In the genomic region with DNA sequence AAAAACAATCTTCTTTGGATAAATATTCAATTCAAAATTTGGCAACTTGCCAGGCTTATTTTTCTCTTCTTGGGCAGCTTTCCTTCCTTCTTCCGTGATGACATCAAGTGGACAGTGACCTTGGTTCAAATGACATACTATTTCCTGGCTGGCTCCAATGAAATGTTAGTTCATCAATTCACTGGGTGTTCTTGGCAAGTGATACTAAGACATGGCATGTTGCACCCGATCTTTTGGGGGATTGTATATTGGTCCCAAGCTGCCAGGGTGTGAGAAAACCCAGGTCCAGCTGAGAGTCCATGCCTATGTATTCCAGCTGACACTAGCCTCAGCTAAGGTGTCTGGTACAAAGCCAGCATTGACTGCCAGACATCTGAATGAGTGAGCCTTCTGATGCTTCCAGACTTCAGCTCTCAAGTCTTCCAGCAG, we compare ENCODE assay signal across 25 cellular contexts.
DNase-seq lines count a peak whose midpoint lies in the region; ATAC-seq, FAIRE-seq and TF ChIP-seq lines count a peak whose summit lies in the region.
"Had no signal": no experiment of that assay in that cellular context is flagged by ENCODE, and none has a peak within 500 bp of the region (broad histone marks: within the 10 kb centered on the region; RNA-seq: fewer than 3 reads in every experiment).

No MANE protein-coding gene starts in this region.

- H3K4me3 ChIP-seq in HepG2 (replicated peaks in 1 of 3; ENCODE audit: insufficient read depth in 1 of 3, low read depth in 2 of 3, low read length in 3 of 3) (no peak overlapping the region), right lobe of liver (no peak overlapping the region)
- H3K4me3 ChIP-seq: body of pancreas had no signal

- FAIRE-seq in HepG2 (lab: Jason Lieb, UNC) = no peak
- FAIRE-seq: kidney had no signal

- no peak for ATAC-seq in HepG2
- ATAC-seq in right lobe of liver = no peak
- ATAC-seq in GM21367 (IDR thresholded peaks at IDR 0.05; ENCODE audit: unreplicated experiment) = no peak
- ATAC-seq: body of pancreas; naive thymus-derived CD8-positive, alpha-beta T cell had no signal

- H3K9ac ChIP-seq in HepG2 (ENCODE audit: insufficient read depth, low read depth, low read length) = no peak overlapping the region

- in situ Hi-C loops in HepG2 (cut with HindIII; ENCODE audit: extremely low pct_ligation_motif_present, low pct_unique_long_range_greater_than_20kb) = no loop called here

- TF ChIP-seq EP300 in HepG2 (IDR thresholded peaks at IDR 0.05; ENCODE audit: low read depth in 2 of 2, low read length in 2 of 2) (no peak), HepG2 (CRISPR knock-in tag; IDR thresholded peaks at IDR 0.05; ENCODE audit: borderline replicate concordance) (no peak)

- TF ChIP-seq RAD21 in HepG2 (CRISPR knock-in tag; IDR thresholded peaks at IDR 0.05) = no peak

- H3K36me3 ChIP-seq in HepG2 (replicated peaks in 1 of 2; ENCODE audit: control insufficient read depth in 1 of 2, insufficient read depth in 2 of 2, low read length in 2 of 2) (no peaks in the 10 kb centered on the region), right lobe of liver (no peaks in the 10 kb centered on the region)

- H4K20me1 ChIP-seq in HepG2 (ENCODE audit: insufficient read depth, low read length) = no peaks in the 10 kb centered on the region

- BruUV-seq in HepG2 (replicated peaks; lab: Mats Ljungman, UMichigan) = no TSS peak

- intact Hi-C loops in HepG2 (cut with micrococcal nuclease; ENCODE audit: unreplicated experiment) = no loop called here
- intact Hi-C loops in right lobe of liver (cut with DNase I) = no loop called here

- no peak for TF ChIP-seq CTCF in HepG2 (CRISPR knock-in tag; IDR thresholded peaks at IDR 0.05)
- no peak for TF ChIP-seq CTCF in right lobe of liver (IDR thresholded peaks at IDR 0.05)

- WGBS in HepG2 (ENCODE audit: low lambda C conversion rate) = 2% methylated on average over 2 of the region's 2 CpGs
- 58% methylated on average over 2 of the region's 2 CpGs for WGBS in right lobe of liver (ENCODE audit: insufficient coverage, low coverage, low lambda C conversion rate, missing lambda C conversion rate)

- DNase-seq in HepG2 (ENCODE audit: low spot score) (no peak), right lobe of liver (no peak), dermis microvascular lymphatic vessel endothelial cell (ENCODE audit: low read depth in 2 of 2) (peak; percentile 39 to 78), mucosa of gallbladder (ENCODE audit: low spot score) (peak; percentile 10), LoVo (ENCODE audit: low spot score) (no peak), NOMO-1 treated with DMSO at 0.1 percent for 48 hours (lab: John Stamatoyannopoulos, UW; ENCODE audit: unreplicated experiment) (no peak), KG1 (lab: John Stamatoyannopoulos, UW) (no peak)
- DNase-seq: activated CD4-positive, alpha-beta memory T cell treated with anti-CD3 and anti-CD28 coated beads for 36 hours; activated CD4-positive, CD25-positive, alpha-beta regulatory T cell treated with anti-CD3 and anti-CD28 coated beads, Interleukin-2, amount 50 U/mL, for 72 hours; activated naive CD4-positive, alpha-beta T cell treated with Interleukin-2 at 50 U/mL for 16 hours; body of pancreas; DMS79; GF-D8; glutamatergic neuron; HCEC 1CT; kidney; midbrain; naive thymus-derived CD8-positive, alpha-beta T cell; NCI-H1105 treated with DMSO at 0.1 percent for 48 hours; NCI-H1930; NCI-H226; occipital lobe; Right ventricle myocardium superior; stimulated activated naive B cell treated with anti-CD40 and anti-IgM and Interleukin-4, amounts not matched to agents 10 μg/mL and 1 μg/mL and 100 μg/mL, for 72 hours had no signal

- no peaks in the 10 kb centered on the region for H3K79me2 ChIP-seq in HepG2 (ENCODE audit: insufficient read depth, low read length)

- CTCF ChIA-PET in HepG2 (lab: Yijun Ruan, JAX; ENCODE audit: low intra/inter-chr PET ratio, low total read pairs) = no interaction called here

- H3K9me3 ChIP-seq in HepG2 (ENCODE audit: low read length) (no peaks in the 10 kb centered on the region), right lobe of liver (no peaks in the 10 kb centered on the region)
- H3K9me3 ChIP-seq: body of pancreas had no signal

- H3K4me1 ChIP-seq in HepG2 (ENCODE audit: insufficient read depth, low read length) (no peaks in the 10 kb centered on the region), right lobe of liver (no peaks in the 10 kb centered on the region)
- H3K4me1 ChIP-seq: body of pancreas had no signal

- H2AFZ ChIP-seq in HepG2 (ENCODE audit: low read length) = no peak overlapping the region

- H3K27ac ChIP-seq in HepG2 (ENCODE audit: extremely low read length, insufficient read depth, low read length) = no peak overlapping the region
- H3K27ac ChIP-seq in right lobe of liver = no peak overlapping the region
- H3K27ac ChIP-seq: body of pancreas had no signal

- no peak overlapping the region for H3K4me2 ChIP-seq in HepG2 (ENCODE audit: low read depth, low read length)

- no peaks in the 10 kb centered on the region for H3K27me3 ChIP-seq in HepG2 (ENCODE audit: control insufficient read depth in 1 of 2, insufficient read depth in 2 of 2, low read length in 2 of 2)
- no peaks in the 10 kb centered on the region for H3K27me3 ChIP-seq in right lobe of liver
- H3K27me3 ChIP-seq: body of pancreas had no signal

- POLR2A ChIA-PET in HepG2 (lab: Yijun Ruan, JAX) = no interaction called here

- no peak for TF ChIP-seq POLR2A in HepG2 (IDR thresholded peaks at IDR 0.05; ENCODE audit: insufficient read depth in 1 of 2, low read depth in 2 of 2, low read length in 2 of 2)
- TF ChIP-seq POLR2A in right lobe of liver (IDR thresholded peaks at IDR 0.05) = no peak

TF ChIP-seq in HepG2, 621 proteins besides CTCF, POLR2A, EP300 and RAD21:
- TF ChIP-seq ZNF776 (CRISPR knock-in tag; IDR thresholded peaks at IDR 0.05) (no peak), LCORL (IDR thresholded peaks at IDR 0.05) (peak; percentile 88), LCORL (CRISPR knock-in tag; IDR thresholded peaks at IDR 0.05) (no peak)
TF ChIP-seq in HepG2: peak in this region for 1.

Comparison
In these comparisons a context has a peak if more than half of its experiments do, and no peak if none do; other contexts are left out.
1. DNase-seq: peak in dermis microvascular lymphatic vessel endothelial cell (2 of 2) and mucosa of gallbladder (single experiment); none in HepG2 (single experiment), right lobe of liver (0 of 3), LoVo (single experiment), NOMO-1 treated with DMSO at 0.1 percent for 48 hours (single experiment) and KG1 (single experiment).